Comparison of ENCODE assay signal across 28 cellular contexts in genomic region chr2:174007010-174007409, GRCh38. TPM values are rescaled to one million over a fixed set of nuclear protein-coding genes. Genes with fewer than 3 reads are reported as not detected.
DNase-seq lines count a peak whose midpoint lies in the region; ATAC-seq and TF ChIP-seq lines count a peak whose summit lies in the region.
"Had no signal": no experiment of that assay in that cellular context is flagged by ENCODE, and none has a peak within 500 bp of the region (broad histone marks: within the 10 kb centered on the region; RNA-seq: fewer than 3 reads in every experiment).

No MANE protein-coding gene starts in this region.

- H3K27ac ChIP-seq in prostate gland: no peak overlapping the region
- H3K27ac ChIP-seq in ascending aorta: peak overlapping the region in 1 of 2 donors; percentile 65
- H3K27ac ChIP-seq: A549, breast epithelium, colonic mucosa, foreskin keratinocyte, left lung, RWPE1, vagina had no signal

- no peak for TF ChIP-seq POLR2A in prostate gland (IDR thresholded peaks at IDR 0.05)

- ATAC-seq in GM18498 (IDR thresholded peaks at IDR 0.05; ENCODE audit: unreplicated experiment): no peak
- ATAC-seq: A549; foreskin keratinocyte; HCT116; left lung; naive thymus-derived CD4-positive, alpha-beta T cell had no signal

- no peak overlapping the region for H3K4me3 ChIP-seq in prostate gland
- H3K4me3 ChIP-seq in ascending aorta: no peak overlapping the region
- H3K4me3 ChIP-seq: A549, breast epithelium, colonic mucosa, left lung, right atrium auricular region, thoracic aorta, vagina had no signal

- H3K27me3 ChIP-seq in prostate gland (replicated peaks; ENCODE audit: insufficient read depth): no peaks in the 10 kb centered on the region
- no peaks in the 10 kb centered on the region for H3K27me3 ChIP-seq in ascending aorta
- H3K27me3 ChIP-seq: breast epithelium, colonic mucosa, foreskin keratinocyte, left lung, right atrium auricular region, vagina had no signal

- H3K9me3 ChIP-seq in prostate gland (no peaks in the 10 kb centered on the region), ascending aorta (no peaks in the 10 kb centered on the region)
- H3K9me3 ChIP-seq: A549, breast epithelium, colonic mucosa, left lung, right atrium auricular region, SK-N-SH, thoracic aorta, vagina had no signal

- TF ChIP-seq CTCF in prostate gland (IDR thresholded peaks at IDR 0.05): no peak
- no peak for TF ChIP-seq CTCF in ascending aorta (IDR thresholded peaks at IDR 0.05)

- WGBS in prostate gland: 77% methylated on average over 5 of the region's 5 CpGs

- intact Hi-C loops in prostate gland (cut with DNase I) (no loop called here), ascending aorta (cut with DNase I) (no loop called here)

- DNase-seq in NCI-H2107 treated with DMSO at 0.1 percent for 48 hours (lab: John Stamatoyannopoulos, UW; ENCODE audit: unreplicated experiment) (peak; percentile 65), NCI-H2107 (lab: John Stamatoyannopoulos, UW) (no peak), Daoy (ENCODE audit: low read depth) (peak; percentile 27), NCI-H2227 (lab: John Stamatoyannopoulos, UW; ENCODE audit: unreplicated experiment) (peak; percentile 67), foreskin melanocyte (peak; percentile 59), prostate gland (ENCODE audit: low spot score) (no peak), ascending aorta (ENCODE audit: low spot score in 2 of 2) (no peak)
- DNase-seq: activated CD4-positive, alpha-beta T cell treated with anti-CD3 and anti-CD28 coated beads, Interleukin-2, amount 10 ng/mL, durations not matched to agents 24 days and 14 days; activated naive CD4-positive, alpha-beta T cell treated with anti-CD3 and anti-CD28 coated beads for 36 hours; amniotic stem cell; colonic mucosa; effector memory CD4-positive, alpha-beta T cell; foreskin keratinocyte; hippocampal formation; IMR-90; left lung; naive thymus-derived CD4-positive, alpha-beta T cell; SK-N-SH; stimulated activated naive CD4-positive, alpha-beta T cell treated with Interleukin-2 at 50 U/mL for 16 hours; T-helper 2 cell had no signal

- H3K36me3 ChIP-seq in prostate gland (no peaks in the 10 kb centered on the region), ascending aorta (no peaks in the 10 kb centered on the region)
- H3K36me3 ChIP-seq: breast epithelium, colonic mucosa, left lung, right atrium auricular region, thoracic aorta, vagina had no signal

- H3K4me1 ChIP-seq in prostate gland (replicated peaks) (no peaks in the 10 kb centered on the region), ascending aorta (peaks cover 3 to 37% of the 10 kb centered on the region in 2 donors)
- H3K4me1 ChIP-seq: breast epithelium, colonic mucosa, foreskin keratinocyte had no signal

RNA-seq across cellular contexts. Expression of gene SP3, which starts 41.8 kb away (rescaled TPM):
- total RNA-seq in Daoy (2014; rRNA removed; shearing (Covaris generic)): 57.4 and 88.5 TPM in 2 replicates
- 100 to 1,000 TPM; 145 to 166 TPM for total RNA-seq in prostate gland
- total RNA-seq in ascending aorta: 58.0 TPM

Comparison
In these comparisons a context has a peak if more than half of its experiments do, and no peak if none do; other contexts are left out.
1. DNase-seq: peak in NCI-H2107 treated with DMSO at 0.1 percent for 48 hours (single experiment), Daoy (single experiment), NCI-H2227 (single experiment) and foreskin melanocyte (single experiment); none in NCI-H2107 (single experiment), prostate gland (single experiment) and ascending aorta (0 of 2).